ENCODE assay signal across 8 cellular contexts in genomic region chr1:156082111-156083091, GRCh38. TPM values are rescaled to one million over a fixed set of nuclear protein-coding genes. Genes with fewer than 3 reads are reported as not detected.
DNase-seq lines count a peak whose midpoint lies in the region; ATAC-seq, FAIRE-seq and TF ChIP-seq lines count a peak whose summit lies in the region.

Gene MEX3A (minus strand): TSS chr1:156082465. CDS start chr1:156081998, 467 bp downstream.

- H3K4me3 Mint-ChIP-seq in activated naive CD8-positive, alpha-beta T cell treated with anti-CD3 and anti-CD28 coated beads, Interleukin-2, amount 10 ng/mL, durations not matched to agents 7 days and 5 days, result peak within 1 kb of the TSS; percentile 84

- H3K4me3 ChIP-seq in NB4 (ENCODE audit: low read depth, low read length) (peak within 1 kb of the TSS; percentile 69), cardiac muscle cell (peak within 1 kb of the TSS; percentile 99), osteoblast (ENCODE audit: insufficient read depth, low read length) (peak within 1 kb of the TSS; percentile 88), aorta (ENCODE audit: low read length in 2 of 2) (peak within 1 kb of the TSS; percentile 73 to 75)

- POLR2A ChIA-PET in activated naive CD8-positive, alpha-beta T cell treated with anti-CD3 and anti-CD28 coated beads, Interleukin-2, amount 10 ng/mL, durations not matched to agents 7 days and 5 days (lab: Charles Lee), result interaction anchor here (1.1 kb wide), 2 partner anchors 22 to 130 kb away, joined by 3 read pairs; partner anchors contain the start of gene PMF1

- H3K9me3 ChIP-seq in cardiac muscle cell (ENCODE audit: low read depth) (no peaks in the 10 kb centered on the region), osteoblast (ENCODE audit: low read depth, low read length) (no peaks in the 10 kb centered on the region), aorta (ENCODE audit: control insufficient read depth, low read length) (no peaks in the 10 kb centered on the region)

- H3K36me3 ChIP-seq in cardiac muscle cell, result no peaks in the 10 kb centered on the region
- H3K36me3 ChIP-seq in osteoblast (ENCODE audit: insufficient read depth, low read length), result no peaks in the 10 kb centered on the region
- H3K36me3 ChIP-seq in aorta (ENCODE audit: control insufficient read depth in 1 of 2, insufficient read depth in 2 of 2, low read length in 1 of 2), result no peaks in the 10 kb centered on the region

- peaks cover 46% of the 10 kb centered on the region for H3K4me1 ChIP-seq in cardiac muscle cell (ENCODE audit: low read depth)
- H3K4me1 ChIP-seq in osteoblast (ENCODE audit: insufficient read depth, low read length), result peaks cover 14% of the 10 kb centered on the region
- H3K4me1 ChIP-seq in aorta (ENCODE audit: control insufficient read depth in 1 of 2, insufficient read depth in 2 of 2, low read length in 2 of 2), result no peaks in the 10 kb centered on the region

- H3K79me2 ChIP-seq in osteoblast (ENCODE audit: insufficient read depth, low read length), result no peaks in the 10 kb centered on the region

- peak; percentile 70 for FAIRE-seq in GM12892 (lab: Jason Lieb, UNC)

- peaks cover 4% of the 10 kb centered on the region for H3K4me1 Mint-ChIP-seq in activated naive CD8-positive, alpha-beta T cell treated with anti-CD3 and anti-CD28 coated beads, Interleukin-2, amount 10 ng/mL, durations not matched to agents 7 days and 5 days

- ATAC-seq in activated naive CD8-positive, alpha-beta T cell treated with anti-CD3 and anti-CD28 coated beads, Interleukin-2, amount 10 ng/mL, durations not matched to agents 7 days and 5 days (ENCODE audit: low read depth), result peak; percentile 77
- ATAC-seq in aorta (ENCODE audit: low FRiP score) (peak; percentile 89), GM21737 (IDR thresholded peaks at IDR 0.05; ENCODE audit: unreplicated experiment) (no peak)

- intact Hi-C loops in aorta (cut with DNase I), result no loop called here

- peak within 1 kb of the TSS; percentile 89 for H3K4me2 ChIP-seq in osteoblast (ENCODE audit: insufficient read depth, low read length)

- no peak for TF ChIP-seq POLR2A in GM12892 (IDR thresholded peaks at IDR 0.05; ENCODE audit: low read depth, low read length)
- TF ChIP-seq POLR2A in NB4 (IDR thresholded peaks at IDR 0.05; ENCODE audit: extremely low read depth, insufficient read length), result no peak

- H3K27me3 Mint-ChIP-seq in activated naive CD8-positive, alpha-beta T cell treated with anti-CD3 and anti-CD28 coated beads, Interleukin-2, amount 10 ng/mL, durations not matched to agents 7 days and 5 days, result peaks cover 76% of the 10 kb centered on the region

- no peaks in the 10 kb centered on the region for H3K9me3 Mint-ChIP-seq in activated naive CD8-positive, alpha-beta T cell treated with anti-CD3 and anti-CD28 coated beads, Interleukin-2, amount 10 ng/mL, durations not matched to agents 7 days and 5 days

- DNase-seq in GM12892 (ENCODE audit: insufficient read length) (peak; percentile 84), NB4 (ENCODE audit: low read depth) (peak; percentile 73), SKM-1 (lab: John Stamatoyannopoulos, UW; ENCODE audit: unreplicated experiment) (peak; percentile 41), cardiac muscle cell (ENCODE audit: low read depth in 1 of 2, low spot score in 1 of 2) (peak; percentile 81 to 94), osteoblast (ENCODE audit: insufficient read length, low spot score, missing footprints) (peak; percentile 100), aorta (peak; percentile 85 to 93)
- DNase-seq in activated naive CD8-positive, alpha-beta T cell treated with anti-CD3 and anti-CD28 coated beads, Interleukin-2, amount 10 ng/mL, durations not matched to agents 7 days and 5 days, result peak; percentile 73

- no peaks in the 10 kb centered on the region for H3K36me3 Mint-ChIP-seq in activated naive CD8-positive, alpha-beta T cell treated with anti-CD3 and anti-CD28 coated beads, Interleukin-2, amount 10 ng/mL, durations not matched to agents 7 days and 5 days

- peak within 1 kb of the TSS; percentile 96 for H2AFZ ChIP-seq in osteoblast (ENCODE audit: low read length)

- no peaks in the 10 kb centered on the region for H4K20me1 ChIP-seq in osteoblast (ENCODE audit: insufficient read depth, low read length)

- no peaks in the 10 kb centered on the region for H3K27me3 ChIP-seq in cardiac muscle cell
- peaks cover 4% of the 10 kb centered on the region for H3K27me3 ChIP-seq in osteoblast (ENCODE audit: insufficient read depth, low read length)
- H3K27me3 ChIP-seq in aorta (ENCODE audit: control insufficient read depth in 1 of 2, insufficient read depth in 2 of 2, low read length in 1 of 2), result no peaks in the 10 kb centered on the region

- H3K27ac Mint-ChIP-seq in activated naive CD8-positive, alpha-beta T cell treated with anti-CD3 and anti-CD28 coated beads, Interleukin-2, amount 10 ng/mL, durations not matched to agents 7 days and 5 days, result no peak within 1 kb of the TSS

- 1% methylated on average over 50 to 69 of the region's 69 CpGs for WGBS in aorta, 2 donors

- TF ChIP-seq CTCF in NB4 (IDR thresholded peaks at IDR 0.05; ENCODE audit: low read depth, low read length) (peak; percentile 3), cardiac muscle cell (IDR thresholded peaks at IDR 0.05; ENCODE audit: low read depth, low read length) (no peak), osteoblast (IDR thresholded peaks at IDR 0.05; ENCODE audit: extremely low read depth, low read depth, low read length) (no peak)

- H3K27ac ChIP-seq in cardiac muscle cell, result peak within 1 kb of the TSS; percentile 92
- H3K27ac ChIP-seq in osteoblast (ENCODE audit: low read depth, low read length), result no peak within 1 kb of the TSS
- H3K27ac ChIP-seq in aorta (ENCODE audit: low read depth in 1 of 2, low read length in 2 of 2), result no peak within 1 kb of the TSS

RNA-seq across cellular contexts. Expression of gene MEX3A, which starts in this region (rescaled TPM):
- polyA plus RNA-seq in GM12892 (2012; ENCODE audit: missing spikeins), result 2.3 TPM
- total RNA-seq in activated naive CD8-positive, alpha-beta T cell treated with anti-CD3 and anti-CD28 coated beads, Interleukin-2, amount 10 ng/mL, durations not matched to agents 7 days and 5 days, result under 1 TPM; 0.09 to 0.11 TPM
- total RNA-seq in cardiac muscle cell, result 48.8 and 58.6 TPM in 2 replicates
- polyA plus RNA-seq in cardiac muscle cell, result 17.2 and 24.8 TPM in 2 replicates
- 0.88 and 1.1 TPM in 2 replicates for total RNA-seq in osteoblast
- total RNA-seq in aorta, result 1 to 10 TPM; 1.2 to 1.6 TPM
- under 1 TPM; 0.03 to 0.13 TPM for polyA plus RNA-seq in aorta

Comparison
In these comparisons a context has a peak if more than half of its experiments do, and no peak if none do; other contexts are left out.
1. RNA of gene MEX3A (total RNA-seq): 48.8 to 58.6 TPM in cardiac muscle cell; 1.2 to 1.6 TPM in aorta, 0.88 to 1.1 TPM in osteoblast and 0.09 to 0.11 TPM in activated naive CD8-positive, alpha-beta T cell treated with anti-CD3 and anti-CD28 coated beads, Interleukin-2, amount 10 ng/mL, durations not matched to agents 7 days and 5 days; every median in the first group is over 10 times any median in the second.
2. RNA of gene MEX3A (polyA plus RNA-seq): 17.2 to 24.8 TPM in cardiac muscle cell; 0.03 to 0.13 TPM in aorta; every median in the first group is over 10 times any median in the second.
3. Peak in DNase-seq and ATAC-seq in activated naive CD8-positive, alpha-beta T cell treated with anti-CD3 and anti-CD28 coated beads, Interleukin-2, amount 10 ng/mL, durations not matched to agents 7 days and 5 days; RNA of the gene not detected or under 1 TPM.
4. DNase-seq: peak in every context shown above with its lines; median percentile 100 in osteoblast; 89 in aorta; 88 in cardiac muscle cell; 84 in GM12892; 73 in NB4; 73 in activated naive CD8-positive, alpha-beta T cell treated with anti-CD3 and anti-CD28 coated beads, Interleukin-2, amount 10 ng/mL, durations not matched to agents 7 days and 5 days; 41 in SKM-1.
5. Peak in every context shown above with its lines, with median percentiles within 50 percentile points of each other: H3K4me3 ChIP-seq.